11 cellular contexts compared by ENCODE assay signal in the genomic region with DNA sequence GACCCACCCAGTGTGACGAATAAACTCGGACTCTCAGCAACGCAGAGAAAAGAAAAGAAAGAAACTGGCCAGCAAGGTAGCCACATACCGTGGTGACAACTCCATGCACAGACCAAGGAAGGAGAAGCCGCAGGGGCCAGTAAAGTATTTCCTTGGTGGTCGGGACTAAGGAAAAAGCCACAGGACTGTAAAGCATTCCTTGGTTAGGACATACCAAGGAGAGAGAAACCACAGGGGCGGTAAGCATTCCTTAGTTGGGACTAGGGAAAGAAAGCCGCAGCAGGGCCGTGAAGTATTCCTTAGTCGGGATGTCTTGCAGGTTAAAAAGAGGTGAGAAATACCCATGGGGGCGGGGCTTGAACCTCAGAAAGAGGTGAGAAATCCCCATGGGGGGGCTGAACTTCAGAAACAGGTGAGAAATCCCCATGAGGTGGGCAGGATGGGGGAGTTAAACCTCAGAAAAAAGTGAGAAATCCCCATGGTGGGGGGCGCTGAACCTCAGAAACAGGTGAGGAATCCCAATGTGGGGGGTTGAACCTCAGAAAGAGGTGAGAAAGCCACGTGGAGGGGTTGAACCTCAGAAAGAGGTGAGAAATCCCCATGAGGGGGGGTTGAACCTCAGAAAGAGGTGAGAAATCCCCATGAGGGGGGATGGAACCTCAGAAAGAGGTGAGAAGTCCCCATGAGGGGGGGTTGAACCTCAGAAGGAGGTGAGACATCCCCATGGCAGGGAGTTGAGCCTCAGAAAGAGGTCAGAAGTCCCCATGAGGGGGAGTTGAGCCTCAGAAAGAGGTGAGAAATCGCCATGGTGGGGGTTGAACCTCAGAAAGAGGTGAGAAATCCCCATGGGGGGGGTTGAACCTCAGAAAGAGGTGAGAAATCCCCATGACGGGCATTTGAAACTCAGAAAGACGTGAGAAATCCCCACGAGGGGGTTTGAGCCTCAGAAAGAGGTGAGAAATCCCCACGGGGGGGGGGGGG. TPM values are rescaled to one million over a fixed set of nuclear protein-coding genes. Genes with fewer than 3 reads are reported as not detected.
DNase-seq lines count a peak whose midpoint lies in the region; ATAC-seq, FAIRE-seq and TF ChIP-seq lines count a peak whose summit lies in the region.
"Had no signal": no experiment of that assay in that cellular context is flagged by ENCODE, and none has a peak within 500 bp of the region (broad histone marks: within the 10 kb centered on the region; RNA-seq: fewer than 3 reads in every experiment).

No MANE protein-coding gene starts in this region.

- no peaks in the 10 kb centered on the region for H3K27me3 ChIP-seq in SJSA1 (replicated peaks)
- no peaks in the 10 kb centered on the region for H3K27me3 ChIP-seq in neural progenitor cell
- H3K27me3 ChIP-seq in pancreas: no peaks in the 10 kb centered on the region
- peaks cover 0 to 8% (median 0%) of the 10 kb centered on the region in 7 donors for H3K27me3 ChIP-seq in heart right ventricle
- H3K27me3 ChIP-seq in neuronal stem cell (ENCODE audit: control insufficient read depth in 3 of 3, insufficient read depth in 3 of 3, low read depth in 1 of 3, low read length in 3 of 3): no peaks in the 10 kb centered on the region
- H3K27me3 ChIP-seq: cardiac muscle cell had no signal

- no peak overlapping the region for H3K27ac Mint-ChIP-seq in neural progenitor cell

- no peak overlapping the region for H2AFZ ChIP-seq in neural progenitor cell (replicated peaks)
- no peak overlapping the region for H2AFZ ChIP-seq in neuronal stem cell (ENCODE audit: low read length)

- no peak overlapping the region for H2BK12ac ChIP-seq in neuronal stem cell (ENCODE audit: low read length)

- no peak for FAIRE-seq in D721Med (lab: Jason Lieb, UNC)
- FAIRE-seq in pancreas (lab: Jason Lieb, UNC): no peak
- FAIRE-seq: keratinocyte had no signal

- no peaks in the 10 kb centered on the region for H3K79me2 ChIP-seq in neural progenitor cell (ENCODE audit: low read depth)

- H3K18ac ChIP-seq in neuronal stem cell (ENCODE audit: low read length): no peak overlapping the region

- H3K79me1 ChIP-seq in neuronal stem cell (ENCODE audit: low read depth, low read length): no peaks in the 10 kb centered on the region

- no peaks in the 10 kb centered on the region for H3K4me1 Mint-ChIP-seq in neural progenitor cell

- H3F3A ChIP-seq in neural progenitor cell (ENCODE audit: low read depth): no peaks in the 10 kb centered on the region

- no peak overlapping the region for H2BK15ac ChIP-seq in neuronal stem cell (ENCODE audit: low read length)

- no peak overlapping the region for H2AK5ac ChIP-seq in neuronal stem cell (ENCODE audit: low read depth, low read length)

- H2BK120ac ChIP-seq in neuronal stem cell (ENCODE audit: low read depth, low read length): no peak overlapping the region

- TF ChIP-seq CTCF in neural progenitor cell (IDR thresholded peaks at IDR 0.05): no peak
- TF ChIP-seq CTCF in D721Med (IDR thresholded peaks at IDR 0.05; ENCODE audit: insufficient read depth, missing control alignments): no peak
- TF ChIP-seq CTCF in pancreas (IDR thresholded peaks at IDR 0.05): no peak
- TF ChIP-seq CTCF in heart right ventricle (IDR thresholded peaks at IDR 0.05): no peak

- H3K36me3 ChIP-seq in SJSA1 (no peaks in the 10 kb centered on the region), neural progenitor cell (no peaks in the 10 kb centered on the region), pancreas (no peaks in the 10 kb centered on the region), heart right ventricle (no peaks in the 10 kb centered on the region), neuronal stem cell (replicated peaks in 1 of 2; ENCODE audit: control insufficient read depth in 2 of 2, insufficient read depth in 2 of 2, low read length in 2 of 2) (no peaks in the 10 kb centered on the region)
- H3K36me3 ChIP-seq: cardiac muscle cell had no signal

- no peak overlapping the region for H2BK5ac ChIP-seq in neuronal stem cell (ENCODE audit: low read length)

- H3K4me3 ChIP-seq in SJSA1 (peak overlapping the region; percentile 21), neural progenitor cell (no peak overlapping the region), pancreas (no peak overlapping the region), heart right ventricle (no peak overlapping the region), neuronal stem cell (ENCODE audit: low read length in 2 of 2) (no peak overlapping the region)
- H3K4me3 ChIP-seq: cardiac muscle cell had no signal

- H3K27ac ChIP-seq in SJSA1 (peak overlapping the region; percentile 96), neural progenitor cell (no peak overlapping the region), pancreas (no peak overlapping the region), heart right ventricle (no peak overlapping the region), neuronal stem cell (replicated peaks; ENCODE audit: low read length) (no peak overlapping the region)
- H3K27ac ChIP-seq: cardiac muscle cell had no signal

- DNase-seq in EH (ENCODE audit: low read depth) (peak; percentile 69), SJSA1 (ENCODE audit: low read depth in 1 of 2, low spot score in 2 of 2) (peak; percentile 96 to 99), amniotic epithelial cell (ENCODE audit: low read depth) (peak; percentile 87), neural progenitor cell (ENCODE audit: low spot score) (peak; percentile 39), D721Med (ENCODE audit: insufficient read length, low spot score) (no peak), pancreas (no peak), heart right ventricle (no peak), neuronal stem cell (ENCODE audit: low spot score) (no peak)
- DNase-seq: NCI-H1930 had no signal

- no peak overlapping the region for H4K8ac ChIP-seq in neuronal stem cell (ENCODE audit: low read depth, low read length)

- H3K14ac ChIP-seq in neuronal stem cell (ENCODE audit: low read length): no peak overlapping the region

- no peak for ATAC-seq in pancreas
- ATAC-seq in heart right ventricle: no peak

- H4K91ac ChIP-seq in neuronal stem cell (ENCODE audit: low read depth, low read length, poor library complexity): no peak overlapping the region

- no peak overlapping the region for H3K23ac ChIP-seq in neuronal stem cell (ENCODE audit: low read depth, low read length, poor library complexity)

- H3K27me3 Mint-ChIP-seq in neural progenitor cell (ENCODE audit: insufficient read depth, low read depth): peaks cover 3% of the 10 kb centered on the region

- H3K4me3 Mint-ChIP-seq in neural progenitor cell: no peak overlapping the region

- H3K4me1 ChIP-seq in SJSA1 (replicated peaks): peaks cover 40% of the 10 kb centered on the region
- peaks cover 15% of the 10 kb centered on the region for H3K4me1 ChIP-seq in neural progenitor cell
- no peaks in the 10 kb centered on the region for H3K4me1 ChIP-seq in pancreas
- H3K4me1 ChIP-seq in heart right ventricle: no peaks in the 10 kb centered on the region
- no peaks in the 10 kb centered on the region for H3K4me1 ChIP-seq in neuronal stem cell (ENCODE audit: control insufficient read depth in 2 of 2, insufficient read depth in 1 of 2, low read depth in 1 of 2, low read length in 2 of 2)

- H3K9ac ChIP-seq in neural progenitor cell (no peak overlapping the region), neuronal stem cell (ENCODE audit: low read depth, low read length, poor library complexity) (no peak overlapping the region)

- H3K4ac ChIP-seq in neuronal stem cell (ENCODE audit: low read length): no peak overlapping the region

- no peaks in the 10 kb centered on the region for H4K20me1 ChIP-seq in neural progenitor cell (ENCODE audit: low read depth)

- H3K9me3 ChIP-seq in SJSA1 (replicated peaks) (no peaks in the 10 kb centered on the region), neural progenitor cell (ENCODE audit: low read depth) (no peaks in the 10 kb centered on the region), pancreas (no peaks in the 10 kb centered on the region), heart right ventricle (no peaks in the 10 kb centered on the region), neuronal stem cell (replicated peaks in 1 of 2; ENCODE audit: control insufficient read depth in 2 of 2, insufficient read depth in 1 of 2, low read depth in 1 of 2, low read length in 2 of 2) (no peaks in the 10 kb centered on the region)

- intact Hi-C loops in pancreas (cut with DNase I): no loop called here
- intact Hi-C loops in heart right ventricle (cut with DNase I): no loop called here

- H3K36me3 Mint-ChIP-seq in neural progenitor cell: no peaks in the 10 kb centered on the region

- H3K9me3 Mint-ChIP-seq in neural progenitor cell: no peaks in the 10 kb centered on the region

- WGBS in pancreas, 2 donors: 80 to 84% methylated on average over 18 of the region's 18 CpGs
- 83 to 90% methylated on average over 18 of the region's 18 CpGs for WGBS in heart right ventricle, 2 donors
- WGBS in neuronal stem cell (ENCODE audit: extremely low coverage in 2 of 2, insufficient read length in 2 of 2, insufficient replicate concordance in 1 of 2), 2 donors: no CpG with 5 or more reads among the region's 18 CpGs

- no peak overlapping the region for H3K4me2 ChIP-seq in neural progenitor cell
- no peak overlapping the region for H3K4me2 ChIP-seq in neuronal stem cell (ENCODE audit: insufficient read depth, low read length, poor library complexity, severe bottlenecking)

RNA-seq across cellular contexts. Expression of a gene that starts 14.0 kb away (rescaled TPM):
- total RNA-seq in SJSA1 (2014; rRNA removed; shearing (Covaris generic)): 50.2 and 54.2 TPM in 2 replicates
- total RNA-seq in neural progenitor cell (ENCODE audit: low replicate concordance) (24.7 and 39.2 TPM in 2 replicates), pancreas (10 to 100 TPM in 1 of 6 donors, 1 to 10 TPM in 5; 5.1 to 13.9 (median 7.2) TPM), heart right ventricle (10 to 100 TPM; 16.7 to 32.8 (median 24.3) TPM)
- polyA plus RNA-seq in pancreas (10 to 100 TPM in 1 of 2 donors, 1 to 10 TPM in 1; 9.7 to 13.6 TPM), heart right ventricle (10 to 100 TPM; 11.1 to 21.4 TPM)
- polyA plus RNA-seq in neuronal stem cell (2013, experiment 1 of 2): 15.9 TPM
- polyA plus RNA-seq in neuronal stem cell (2013, experiment 2 of 2): 16.1 TPM

RNA-seq across cellular contexts. Expression of a gene that starts 59.0 kb away (rescaled TPM):
- 13.7 and 17.8 TPM in 2 replicates for total RNA-seq in SJSA1 (2014; rRNA removed; shearing (Covaris generic))
- 23.6 and 33.4 TPM in 2 replicates for total RNA-seq in neural progenitor cell (ENCODE audit: low replicate concordance)
- total RNA-seq in pancreas: 10 to 100 TPM; 10.3 to 22.2 (median 18.2) TPM
- polyA plus RNA-seq in pancreas: 10 to 100 TPM in 1 of 2 donors, 1 to 10 TPM in 1; 9.3 to 13.1 TPM
- 10 to 100 TPM; 10.4 to 18.9 (median 13.7) TPM for total RNA-seq in heart right ventricle
- 10 to 100 TPM; 10.2 to 13.1 TPM for polyA plus RNA-seq in heart right ventricle
- polyA plus RNA-seq in neuronal stem cell (2013, experiment 1 of 2): 30.9 TPM
- 31.6 TPM for polyA plus RNA-seq in neuronal stem cell (2013, experiment 2 of 2)

Comparison
In these comparisons a context has a peak if more than half of its experiments do, and no peak if none do; other contexts are left out.
1. DNase-seq: peak in EH (single experiment), SJSA1 (2 of 2), amniotic epithelial cell (single experiment) and neural progenitor cell (single experiment); none in D721Med (single experiment), pancreas (0 of 6), heart right ventricle (0 of 2) and neuronal stem cell (single experiment).